ENCODE assay signal across 11 cellular contexts in the genomic region with DNA sequence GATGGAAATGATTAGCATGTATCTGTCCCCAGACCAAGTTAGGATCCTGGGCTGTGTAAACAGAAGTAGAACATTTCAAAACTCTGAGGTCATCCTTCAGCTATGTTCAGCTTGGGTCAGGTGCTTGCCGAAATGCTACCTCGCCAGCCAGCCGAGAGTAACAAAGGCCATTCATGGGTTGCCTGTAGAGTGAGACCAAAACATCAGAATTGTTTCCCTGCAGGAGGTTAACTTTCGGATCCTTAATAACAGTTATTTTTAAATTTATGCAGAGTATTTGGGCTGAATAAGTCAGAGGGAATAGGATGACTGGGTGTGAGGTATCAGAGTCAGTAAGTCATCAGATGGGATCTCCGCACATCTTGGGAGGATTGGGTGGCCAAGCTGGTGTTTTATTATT. TPM values are rescaled to one million over a fixed set of nuclear protein-coding genes. Genes with fewer than 3 reads are reported as not detected.
DNase-seq lines count a peak whose midpoint lies in the region; ATAC-seq and TF ChIP-seq lines count a peak whose summit lies in the region.
"Had no signal": no experiment of that assay in that cellular context is flagged by ENCODE, and none has a peak within 500 bp of the region (broad histone marks: within the 10 kb centered on the region; RNA-seq: fewer than 3 reads in every experiment).

No MANE protein-coding gene starts in this region.

- no peaks in the 10 kb centered on the region for H3K9me3 ChIP-seq in vagina

- peak; percentile 26 for DNase-seq in HFFc6
- peak; percentile 63 for DNase-seq in WTC11 (ENCODE audit: low spot score)
- peak; percentile 87 for DNase-seq in iPS DF 4.7 (ENCODE audit: extremely low read depth, low spot score)
- no peak for DNase-seq in stimulated activated effector memory CD8-positive, alpha-beta T cell treated with anti-CD3 and anti-CD28 coated beads, Interleukin-12 subunit alpha, Interleukin-12 subunit beta, amount 100 ng/mL, for 72 hours (ENCODE audit: low spot score in 2 of 2)
- DNase-seq in LoVo (ENCODE audit: low spot score), result no peak
- DNase-seq in vagina (ENCODE audit: extremely low spot score in 2 of 2), result no peak
- no peak for DNase-seq in nephron progenitor cell
- DNase-seq: activated CD4-positive, CD25-positive, alpha-beta regulatory T cell; activated T-cell treated with anti-CD3 and anti-CD28 coated beads, Interleukin-2, amount 50 U/mL, for 4 hours had no signal

- H3K36me3 Mint-ChIP-seq in HFFc6 (ENCODE audit: low read depth), result peaks cover 16% of the 10 kb centered on the region
- peaks cover 4% of the 10 kb centered on the region; the same call in 1 of the 2 replicates for H3K36me3 Mint-ChIP-seq in WTC11
- peaks cover 49% of the 10 kb centered on the region for H3K36me3 Mint-ChIP-seq in stimulated activated effector memory CD8-positive, alpha-beta T cell treated with anti-CD3 and anti-CD28 coated beads, Interleukin-12 subunit alpha, Interleukin-12 subunit beta, amount 100 ng/mL, for 72 hours
- H3K36me3 Mint-ChIP-seq in nephron progenitor cell (ENCODE audit: low read depth), result peaks cover 52% of the 10 kb centered on the region

- H3K4me3 ChIP-seq in vagina, result no peak overlapping the region

- H3K27me3 Mint-ChIP-seq in HFFc6 (ENCODE audit: insufficient read depth) (no peaks in the 10 kb centered on the region), WTC11 (ENCODE audit: low read depth) (peaks cover 82% of the 10 kb centered on the region), nephron progenitor cell (ENCODE audit: low read depth, poor library complexity) (peaks cover 2% of the 10 kb centered on the region)
- H3K27me3 Mint-ChIP-seq: stimulated activated naive CD8-positive, alpha-beta T cell treated with anti-CD3 and anti-CD28 coated beads, Interleukin-15, Interleukin-2, amounts not matched to agents 100 ng/mL and 50 ng/mL, for 24 hours had no signal

- POLR2A ChIA-PET in WTC11 (lab: Charles Lee), result interaction anchor here (0.5 to 0.7 kb wide), 3 partner anchors 14 to 235 kb away, joined by 3 to 4 read pairs (median 3); no protein-coding TSS in a partner anchor

- intact Hi-C loops in vagina (cut with DNase I), result no loop called here

- H3K4me3 Mint-ChIP-seq in HFFc6 (peak overlapping the region; percentile 43; the same call in 1 of the 2 replicates), WTC11 (peak overlapping the region; percentile 44), nephron progenitor cell (no peak overlapping the region)
- H3K4me3 Mint-ChIP-seq in stimulated activated effector memory CD8-positive, alpha-beta T cell treated with anti-CD3 and anti-CD28 coated beads, Interleukin-12 subunit alpha, Interleukin-12 subunit beta, amount 100 ng/mL, for 72 hours, result no peak overlapping the region
- H3K4me3 Mint-ChIP-seq: activated T-cell treated with anti-CD3 and anti-CD28 coated beads, Interleukin-2, amount 50 U/mL, for 4 hours; stimulated activated naive CD8-positive, alpha-beta T cell treated with anti-CD3 and anti-CD28 coated beads, Interleukin-15, Interleukin-2, amounts not matched to agents 100 ng/mL and 50 ng/mL, for 24 hours had no signal

- H3K4me1 ChIP-seq in vagina, result no peaks in the 10 kb centered on the region

- H3K4me1 Mint-ChIP-seq in HFFc6 (ENCODE audit: low read depth), result peaks cover 36% of the 10 kb centered on the region
- H3K4me1 Mint-ChIP-seq in WTC11, result peaks cover 61% of the 10 kb centered on the region
- peaks cover 17% of the 10 kb centered on the region for H3K4me1 Mint-ChIP-seq in stimulated activated effector memory CD8-positive, alpha-beta T cell treated with anti-CD3 and anti-CD28 coated beads, Interleukin-12 subunit alpha, Interleukin-12 subunit beta, amount 100 ng/mL, for 72 hours
- peaks cover 58% of the 10 kb centered on the region for H3K4me1 Mint-ChIP-seq in nephron progenitor cell

- TF ChIP-seq POLR2A in vagina (IDR thresholded peaks at IDR 0.05), result no peak

- H3K27ac ChIP-seq in vagina, result no peak overlapping the region

- peak overlapping the region; percentile 53 for H3K27ac Mint-ChIP-seq in HFFc6
- peak overlapping the region; percentile 85 for H3K27ac Mint-ChIP-seq in WTC11
- no peak overlapping the region for H3K27ac Mint-ChIP-seq in stimulated activated effector memory CD8-positive, alpha-beta T cell treated with anti-CD3 and anti-CD28 coated beads, Interleukin-12 subunit alpha, Interleukin-12 subunit beta, amount 100 ng/mL, for 72 hours
- no peak overlapping the region for H3K27ac Mint-ChIP-seq in nephron progenitor cell
- H3K27ac Mint-ChIP-seq: stimulated activated naive CD8-positive, alpha-beta T cell treated with anti-CD3 and anti-CD28 coated beads, Interleukin-15, Interleukin-2, amounts not matched to agents 100 ng/mL and 50 ng/mL, for 24 hours had no signal

- ATAC-seq in WTC11, result peak; percentile 84
- ATAC-seq in stimulated activated effector memory CD8-positive, alpha-beta T cell treated with anti-CD3 and anti-CD28 coated beads, Interleukin-12 subunit alpha, Interleukin-12 subunit beta, amount 100 ng/mL, for 72 hours, result peak; percentile 24
- ATAC-seq: activated T-cell treated with anti-CD3 and anti-CD28 coated beads, Interleukin-2, amount 50 U/mL, for 4 hours; esophagus mucosa had no signal

- H3K27me3 ChIP-seq in vagina, result no peaks in the 10 kb centered on the region

- CTCF ChIA-PET in WTC11 (lab: Charles Lee), result interaction anchor here (0.6 to 7.5 kb wide), 17 partner anchors 10 to 1090 kb away, joined by 3 to 182 read pairs (median 7); a partner anchor contains a TSS

- peaks cover 0 to 6% of the 10 kb centered on the region in 2 donors for H3K36me3 ChIP-seq in vagina

- H3K9me3 Mint-ChIP-seq in HFFc6 (no peaks in the 10 kb centered on the region), WTC11 (no peaks in the 10 kb centered on the region), nephron progenitor cell (no peaks in the 10 kb centered on the region)
- H3K9me3 Mint-ChIP-seq in stimulated activated effector memory CD8-positive, alpha-beta T cell treated with anti-CD3 and anti-CD28 coated beads, Interleukin-12 subunit alpha, Interleukin-12 subunit beta, amount 100 ng/mL, for 72 hours, result no peaks in the 10 kb centered on the region
- H3K9me3 Mint-ChIP-seq: activated T-cell treated with anti-CD3 and anti-CD28 coated beads, Interleukin-2, amount 50 U/mL, for 4 hours; stimulated activated naive CD8-positive, alpha-beta T cell treated with anti-CD3 and anti-CD28 coated beads, Interleukin-15, Interleukin-2, amounts not matched to agents 100 ng/mL and 50 ng/mL, for 24 hours had no signal

- TF ChIP-seq CTCF in HFFc6 (IDR thresholded peaks at IDR 0.05) (no peak), WTC11 (IDR thresholded peaks at IDR 0.05) (no peak), vagina (IDR thresholded peaks at IDR 0.05) (no peak), nephron progenitor cell (IDR thresholded peaks at IDR 0.05) (no peak)

TF ChIP-seq in WTC11, 78 proteins besides CTCF, POLR2A, EP300 and RAD21 (continues in another document):
- TF ChIP-seq, protein P1, sequence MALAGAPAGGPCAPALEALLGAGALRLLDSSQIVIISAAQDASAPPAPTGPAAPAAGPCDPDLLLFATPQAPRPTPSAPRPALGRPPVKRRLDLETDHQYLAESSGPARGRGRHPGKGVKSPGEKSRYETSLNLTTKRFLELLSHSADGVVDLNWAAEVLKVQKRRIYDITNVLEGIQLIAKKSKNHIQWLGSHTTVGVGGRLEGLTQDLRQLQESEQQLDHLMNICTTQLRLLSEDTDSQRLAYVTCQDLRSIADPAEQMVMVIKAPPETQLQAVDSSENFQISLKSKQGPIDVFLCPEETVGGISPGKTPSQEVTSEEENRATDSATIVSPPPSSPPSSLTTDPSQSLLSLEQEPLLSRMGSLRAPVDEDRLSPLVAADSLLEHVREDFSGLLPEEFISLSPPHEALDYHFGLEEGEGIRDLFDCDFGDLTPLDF (CRISPR knock-in tag; IDR thresholded peaks at IDR 0.05), result no peak
- TF ChIP-seq, protein P2, sequence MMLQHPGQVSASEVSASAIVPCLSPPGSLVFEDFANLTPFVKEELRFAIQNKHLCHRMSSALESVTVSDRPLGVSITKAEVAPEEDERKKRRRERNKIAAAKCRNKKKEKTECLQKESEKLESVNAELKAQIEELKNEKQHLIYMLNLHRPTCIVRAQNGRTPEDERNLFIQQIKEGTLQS (CRISPR knock-in tag; conservative IDR thresholded peaks at IDR 0.05), result peak; percentile 55; the same call in 1 of the 2 replicates
- TF ChIP-seq ELF4 (CRISPR knock-in tag; IDR thresholded peaks at IDR 0.05; ENCODE audit: low read depth) (no peak), JUN (CRISPR knock-in tag; IDR thresholded peaks at IDR 0.05) (peak; percentile 25; the same call in 1 of the 2 replicates)
- TF ChIP-seq, protein P3, sequence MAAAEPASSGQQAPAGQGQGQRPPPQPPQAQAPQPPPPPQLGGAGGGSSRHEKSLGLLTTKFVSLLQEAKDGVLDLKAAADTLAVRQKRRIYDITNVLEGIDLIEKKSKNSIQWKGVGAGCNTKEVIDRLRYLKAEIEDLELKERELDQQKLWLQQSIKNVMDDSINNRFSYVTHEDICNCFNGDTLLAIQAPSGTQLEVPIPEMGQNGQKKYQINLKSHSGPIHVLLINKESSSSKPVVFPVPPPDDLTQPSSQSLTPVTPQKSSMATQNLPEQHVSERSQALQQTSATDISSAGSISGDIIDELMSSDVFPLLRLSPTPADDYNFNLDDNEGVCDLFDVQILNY (CRISPR knock-in tag; IDR thresholded peaks at IDR 0.05), result no peak
- TF ChIP-seq, protein P4, sequence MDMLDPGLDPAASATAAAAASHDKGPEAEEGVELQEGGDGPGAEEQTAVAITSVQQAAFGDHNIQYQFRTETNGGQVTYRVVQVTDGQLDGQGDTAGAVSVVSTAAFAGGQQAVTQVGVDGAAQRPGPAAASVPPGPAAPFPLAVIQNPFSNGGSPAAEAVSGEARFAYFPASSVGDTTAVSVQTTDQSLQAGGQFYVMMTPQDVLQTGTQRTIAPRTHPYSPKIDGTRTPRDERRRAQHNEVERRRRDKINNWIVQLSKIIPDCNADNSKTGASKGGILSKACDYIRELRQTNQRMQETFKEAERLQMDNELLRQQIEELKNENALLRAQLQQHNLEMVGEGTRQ (CRISPR knock-in tag; IDR thresholded peaks at IDR 0.05), result peak; percentile 46; the same call in 1 of the 2 replicates

RNA-seq across cellular contexts. Expression of a gene that starts 35.6 kb away (rescaled TPM):
- total RNA-seq in HFFc6 (2021; fragmentation: NEBNext Ultra II Directional; extraction: Animal tissue kit (Norgen Biotek cat#: 25700)), result 10 to 100 TPM; 27.3 to 32.3 (median 29.5) TPM
- 6.3 to 6.8 TPM (median 6.4 TPM) in 3 replicates for total RNA-seq in WTC11 (2021)
- total RNA-seq in vagina, result 18.2 TPM

Comparison
In these comparisons a context has a peak if more than half of its experiments do, and no peak if none do; other contexts are left out.
1. DNase-seq: peak in HFFc6 (single experiment), WTC11 (single experiment) and iPS DF 4.7 (single experiment); none in stimulated activated effector memory CD8-positive, alpha-beta T cell treated with anti-CD3 and anti-CD28 coated beads, Interleukin-12 subunit alpha, Interleukin-12 subunit beta, amount 100 ng/mL, for 72 hours (0 of 2), LoVo (single experiment), vagina (0 of 2) and nephron progenitor cell (single experiment).
2. H3K27ac Mint-ChIP-seq: peak in HFFc6 (single experiment) and WTC11 (single experiment); none in stimulated activated effector memory CD8-positive, alpha-beta T cell treated with anti-CD3 and anti-CD28 coated beads, Interleukin-12 subunit alpha, Interleukin-12 subunit beta, amount 100 ng/mL, for 72 hours (single experiment) and nephron progenitor cell (single experiment).
3. H3K4me3 Mint-ChIP-seq: peak in HFFc6 (single experiment) and WTC11 (single experiment); none in stimulated activated effector memory CD8-positive, alpha-beta T cell treated with anti-CD3 and anti-CD28 coated beads, Interleukin-12 subunit alpha, Interleukin-12 subunit beta, amount 100 ng/mL, for 72 hours (single experiment) and nephron progenitor cell (single experiment).